9 cellular contexts compared by ENCODE assay signal in the genomic region with DNA sequence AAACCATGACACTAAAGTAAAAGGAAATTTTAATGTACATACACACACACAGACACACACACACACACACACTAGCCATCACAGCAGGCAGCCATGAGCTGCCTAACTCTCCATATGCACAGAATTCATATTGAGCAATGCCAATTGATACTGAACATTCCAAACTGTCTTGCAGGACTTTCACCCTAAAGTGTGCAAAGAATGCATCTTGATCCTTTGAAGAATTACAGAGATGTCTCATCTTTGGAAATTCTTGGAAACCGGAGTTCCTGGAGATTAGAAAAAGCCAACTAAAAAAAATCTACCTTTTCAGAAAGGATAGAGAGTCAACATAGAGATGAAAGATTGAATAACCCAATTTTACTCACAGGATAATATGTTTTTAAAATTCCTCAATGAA.
"Had no signal": no experiment of that assay in that cellular context is flagged by ENCODE, and none has a peak within 500 bp of the region (broad histone marks: within the 10 kb centered on the region; RNA-seq: fewer than 3 reads in every experiment).

No MANE protein-coding gene starts in this region.

- H3K4me3 ChIP-seq: GM23338, K562 had no signal

- H3K4me3 Mint-ChIP-seq: GM23338, H9 had no signal

- H3K9me3 Mint-ChIP-seq: GM23338, H9 had no signal

- H3K27ac ChIP-seq: HL-60 had no signal

- H2AFZ ChIP-seq: GM23338 had no signal

- H3K4me2 ChIP-seq: GM23338 had no signal

- ATAC-seq: GM23338, K562 had no signal

- H3K27ac Mint-ChIP-seq: GM23338, H9 had no signal

- FAIRE-seq: H1, H54, K562 had no signal

- DNase-seq: H9, HCEC 1CT, IMR-90, KG1 had no signal

- H3K4me1 Mint-ChIP-seq: GM23338 had no signal
